ENCODE assay signal across 1 cellular context in the genomic region with DNA sequence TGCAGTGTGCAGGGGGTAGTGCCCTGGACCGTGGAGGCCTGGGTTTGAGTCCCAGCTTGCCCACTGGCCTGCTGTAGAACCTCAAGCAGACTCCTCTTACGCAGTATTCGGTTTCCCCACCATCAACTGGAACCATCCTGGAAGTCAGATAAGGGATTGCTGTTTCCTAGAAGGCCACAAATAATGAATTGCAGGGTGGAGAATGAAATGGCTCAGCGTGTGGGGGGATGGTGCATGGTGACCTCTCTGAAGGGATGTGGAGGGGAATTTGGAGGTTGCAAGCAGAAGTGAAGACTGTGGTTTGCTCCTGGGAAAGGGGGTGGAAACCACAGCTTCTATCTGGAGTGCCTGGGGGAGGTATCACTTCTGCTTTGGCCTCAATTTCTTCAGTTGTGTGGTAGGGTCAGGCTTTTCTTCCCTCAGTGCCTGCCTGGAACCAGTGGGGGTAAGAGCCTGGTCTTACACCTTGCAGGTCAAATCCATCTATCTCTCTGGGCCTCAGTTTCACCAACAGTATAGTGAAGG.
TF ChIP-seq lines count a peak whose summit lies in the region.

No MANE protein-coding gene starts in this region.

TF ChIP-seq in K562, 482 proteins besides CTCF, POLR2A, EP300 and RAD21 (continued from another document and continues in another):
- TF ChIP-seq NR2C2 (CRISPR knock-in tag; IDR thresholded peaks at IDR 0.05) (0 out of 2 replicates have a peak, but pooled peaks have one; percentile 17), NR2C2 (tag; IDR thresholded peaks at IDR 0.05) (peak; percentile 49; the same call in 1 of the 2 replicates), TCF3 (CRISPR knock-in tag; IDR thresholded peaks at IDR 0.05) (peak; percentile 70), HCFC1 (IDR thresholded peaks at IDR 0.05; ENCODE audit: low read depth, low read length) (no peak; the same call in 1 of the 2 replicates), HMG20B (CRISPR knock-in tag; IDR thresholded peaks at IDR 0.05) (no peak), SPI1 (IDR thresholded peaks at IDR 0.05; ENCODE audit: borderline replicate concordance, low read depth, low read length) (peak; percentile 79), TEAD1 (CRISPR knock-in tag; IDR thresholded peaks at IDR 0.05) (0 out of 4 replicates have a peak, but pooled peaks of 1 of the 2 experiments have one; percentile 73), CHD1 (IDR thresholded peaks at IDR 0.05; ENCODE audit: low read length) (no peak), TFAP4 (CRISPR knock-in tag; IDR thresholded peaks at IDR 0.05; ENCODE audit: borderline replicate concordance) (peak; percentile 23; the same call in 1 of the 2 replicates), HDAC1 (IDR thresholded peaks at IDR 0.05) (peak in 1 of 2 experiments; percentile 64; a peak in 2 of 4 replicates), VEZF1 (CRISPR knock-in tag; IDR thresholded peaks at IDR 0.05) (peak; percentile 64), ZNF511 (CRISPR knock-in tag; IDR thresholded peaks at IDR 0.05) (no peak; the same call in 1 of the 2 replicates), TBL1XR1 (IDR thresholded peaks at IDR 0.05; ENCODE audit: low read length in 2 of 2) (peak in 1 of 2 experiments; percentile 37; a peak in 1 of 4 replicates), SMARCA4 (IDR thresholded peaks at IDR 0.05) (peak; percentile 43; the same call in 1 of the 2 replicates), TBP (optimal IDR thresholded peaks at IDR 0.05; ENCODE audit: low read depth, low read length) (no peak), ETV5 (CRISPR knock-in tag; IDR thresholded peaks at IDR 0.05; ENCODE audit: low read depth) (no peak), GABPA (tag; conservative IDR thresholded peaks at IDR 0.05; ENCODE audit: low read depth) (no peak), SIX5 (IDR thresholded peaks at IDR 0.05; ENCODE audit: borderline replicate concordance in 1 of 2, insufficient read depth in 1 of 2, low read depth in 1 of 2, low read length in 2 of 2) (no peak), SRSF9 (IDR thresholded peaks at IDR 0.05; ENCODE audit: borderline replicate concordance, low read depth, low read length) (no peak), HOMEZ (CRISPR knock-in tag; IDR thresholded peaks at IDR 0.05) (no peak), ESRRA (IDR thresholded peaks at IDR 0.05; ENCODE audit: borderline replicate concordance, low read depth) (peak; percentile 82; the same call in 1 of the 2 replicates), SMC3 (conservative IDR thresholded peaks at IDR 0.05; ENCODE audit: insufficient read depth, low read depth, low read length) (no peak), MCM7 (IDR thresholded peaks at IDR 0.05) (no peak), AFF1 (IDR thresholded peaks at IDR 0.05; ENCODE audit: low read depth in 1 of 2, partially characterized antibody in 2 of 2) (peak in 1 of 2 experiments; percentile 29), ZNF253 (CRISPR knock-in tag; conservative IDR thresholded peaks at IDR 0.05) (no peak), DPF2 (IDR thresholded peaks at IDR 0.05) (peak; percentile 58), ZNF639 (CRISPR knock-in tag; conservative IDR thresholded peaks at IDR 0.05 in 1 of 2, IDR thresholded peaks at IDR 0.05 in 1 of 2) (0 out of 4 replicates have a peak, but pooled peaks of 1 of the 2 experiments have one; percentile 33), NRF1 (conservative IDR thresholded peaks at IDR 0.05 in 1 of 2, IDR thresholded peaks at IDR 0.05 in 1 of 2) (peak; percentile 23 to 28; a peak in 2 of 4 replicates), ZBTB33 (CRISPR knock-in tag; IDR thresholded peaks at IDR 0.05) (peak; percentile 59; the same call in 1 of the 2 replicates), ATF7 (IDR thresholded peaks at IDR 0.05) (0 out of 2 replicates have a peak, but pooled peaks have one; percentile 50), MTA1 (IDR thresholded peaks at IDR 0.05; ENCODE audit: borderline replicate concordance) (peak; percentile 59; the same call in 1 of the 2 replicates), ZNF766 (CRISPR knock-in tag; conservative IDR thresholded peaks at IDR 0.05) (peak; percentile 97)
- TF ChIP-seq, protein P1, sequence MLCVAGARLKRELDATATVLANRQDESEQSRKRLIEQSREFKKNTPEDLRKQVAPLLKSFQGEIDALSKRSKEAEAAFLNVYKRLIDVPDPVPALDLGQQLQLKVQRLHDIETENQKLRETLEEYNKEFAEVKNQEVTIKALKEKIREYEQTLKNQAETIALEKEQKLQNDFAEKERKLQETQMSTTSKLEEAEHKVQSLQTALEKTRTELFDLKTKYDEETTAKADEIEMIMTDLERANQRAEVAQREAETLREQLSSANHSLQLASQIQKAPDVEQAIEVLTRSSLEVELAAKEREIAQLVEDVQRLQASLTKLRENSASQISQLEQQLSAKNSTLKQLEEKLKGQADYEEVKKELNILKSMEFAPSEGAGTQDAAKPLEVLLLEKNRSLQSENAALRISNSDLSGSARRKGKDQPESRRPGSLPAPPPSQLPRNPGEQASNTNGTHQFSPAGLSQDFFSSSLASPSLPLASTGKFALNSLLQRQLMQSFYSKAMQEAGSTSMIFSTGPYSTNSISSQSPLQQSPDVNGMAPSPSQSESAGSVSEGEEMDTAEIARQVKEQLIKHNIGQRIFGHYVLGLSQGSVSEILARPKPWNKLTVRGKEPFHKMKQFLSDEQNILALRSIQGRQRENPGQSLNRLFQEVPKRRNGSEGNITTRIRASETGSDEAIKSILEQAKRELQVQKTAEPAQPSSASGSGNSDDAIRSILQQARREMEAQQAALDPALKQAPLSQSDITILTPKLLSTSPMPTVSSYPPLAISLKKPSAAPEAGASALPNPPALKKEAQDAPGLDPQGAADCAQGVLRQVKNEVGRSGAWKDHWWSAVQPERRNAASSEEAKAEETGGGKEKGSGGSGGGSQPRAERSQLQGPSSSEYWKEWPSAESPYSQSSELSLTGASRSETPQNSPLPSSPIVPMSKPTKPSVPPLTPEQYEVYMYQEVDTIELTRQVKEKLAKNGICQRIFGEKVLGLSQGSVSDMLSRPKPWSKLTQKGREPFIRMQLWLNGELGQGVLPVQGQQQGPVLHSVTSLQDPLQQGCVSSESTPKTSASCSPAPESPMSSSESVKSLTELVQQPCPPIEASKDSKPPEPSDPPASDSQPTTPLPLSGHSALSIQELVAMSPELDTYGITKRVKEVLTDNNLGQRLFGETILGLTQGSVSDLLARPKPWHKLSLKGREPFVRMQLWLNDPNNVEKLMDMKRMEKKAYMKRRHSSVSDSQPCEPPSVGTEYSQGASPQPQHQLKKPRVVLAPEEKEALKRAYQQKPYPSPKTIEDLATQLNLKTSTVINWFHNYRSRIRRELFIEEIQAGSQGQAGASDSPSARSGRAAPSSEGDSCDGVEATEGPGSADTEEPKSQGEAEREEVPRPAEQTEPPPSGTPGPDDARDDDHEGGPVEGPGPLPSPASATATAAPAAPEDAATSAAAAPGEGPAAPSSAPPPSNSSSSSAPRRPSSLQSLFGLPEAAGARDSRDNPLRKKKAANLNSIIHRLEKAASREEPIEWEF (CRISPR knock-in tag; IDR thresholded peaks at IDR 0.05), result no peak
- TF ChIP-seq, protein P2, sequence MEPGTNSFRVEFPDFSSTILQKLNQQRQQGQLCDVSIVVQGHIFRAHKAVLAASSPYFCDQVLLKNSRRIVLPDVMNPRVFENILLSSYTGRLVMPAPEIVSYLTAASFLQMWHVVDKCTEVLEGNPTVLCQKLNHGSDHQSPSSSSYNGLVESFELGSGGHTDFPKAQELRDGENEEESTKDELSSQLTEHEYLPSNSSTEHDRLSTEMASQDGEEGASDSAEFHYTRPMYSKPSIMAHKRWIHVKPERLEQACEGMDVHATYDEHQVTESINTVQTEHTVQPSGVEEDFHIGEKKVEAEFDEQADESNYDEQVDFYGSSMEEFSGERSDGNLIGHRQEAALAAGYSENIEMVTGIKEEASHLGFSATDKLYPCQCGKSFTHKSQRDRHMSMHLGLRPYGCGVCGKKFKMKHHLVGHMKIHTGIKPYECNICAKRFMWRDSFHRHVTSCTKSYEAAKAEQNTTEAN (CRISPR knock-in tag; IDR thresholded peaks at IDR 0.05), result 0 out of 2 replicates have a peak, but pooled peaks have one; percentile 36
- TF ChIP-seq, protein P3, sequence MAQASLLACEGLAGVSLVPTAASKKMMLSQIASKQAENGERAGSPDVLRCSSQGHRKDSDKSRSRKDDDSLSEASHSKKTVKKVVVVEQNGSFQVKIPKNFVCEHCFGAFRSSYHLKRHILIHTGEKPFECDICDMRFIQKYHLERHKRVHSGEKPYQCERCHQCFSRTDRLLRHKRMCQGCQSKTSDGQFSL (CRISPR knock-in tag; IDR thresholded peaks at IDR 0.05), result 0 out of 2 replicates have a peak, but pooled peaks have one; percentile 52
- TF ChIP-seq, protein P3 (tag; IDR thresholded peaks at IDR 0.05), result no peak
